23 cellular contexts compared by ENCODE assay signal in genomic region chr10:124166431-124167125, GRCh38.
"Had no signal": no experiment of that assay in that cellular context is flagged by ENCODE, and none has a peak within 500 bp of the region (broad histone marks: within the 10 kb centered on the region; RNA-seq: fewer than 3 reads in every experiment).

No MANE protein-coding gene starts in this region.

- H2AFZ ChIP-seq: neural progenitor cell had no signal

- H3K9ac ChIP-seq: neural progenitor cell had no signal

- H3K4me2 ChIP-seq: neural progenitor cell had no signal

- H3K4me1 ChIP-seq: lower lobe of right lung, neural progenitor cell, right lobe of liver, upper lobe of left lung had no signal

- H3K9me3 Mint-ChIP-seq: activated CD4-positive, alpha-beta memory T cell treated with anti-CD3 and anti-CD28 coated beads for 36 hours; activated T-cell treated with anti-CD3 and anti-CD28 coated beads, Interleukin-2, amount 50 U/mL, for 4 hours; activated T-helper 2 cell treated with anti-CD3 and anti-CD28 coated beads, Interferon-gamma antibody, Interleukin-2, Interleukin-4, amounts not matched to agents 10 μg/mL and 5 μg/mL and 100 μg/mL, durations not matched to agents 14 hours and 24 hours and 36 hours; central memory CD8-positive, alpha-beta T cell; natural killer cell; stimulated activated effector memory CD8-positive, alpha-beta T cell treated with anti-CD3 and anti-CD28 coated beads, Interleukin-12 subunit alpha, Interleukin-12 subunit beta, amount 100 ng/mL, for 72 hours; stimulated activated naive CD8-positive, alpha-beta T cell treated with anti-CD3 and anti-CD28 coated beads, Interleukin-15, Interleukin-2, amounts not matched to agents 100 ng/mL and 50 ng/mL, for 24 hours had no signal

- ATAC-seq: activated naive CD4-positive, alpha-beta T cell treated with anti-CD3 and anti-CD28 coated beads, Interleukin-2, amount 50 U/mL, for 72 hours; activated T-cell treated with anti-CD3 and anti-CD28 coated beads, Interleukin-2, amount 50 U/mL, for 4 hours; lower lobe of right lung; natural killer cell; right lobe of liver; stimulated activated effector memory CD8-positive, alpha-beta T cell treated with anti-CD3 and anti-CD28 coated beads, Interleukin-12 subunit alpha, Interleukin-12 subunit beta, amount 100 ng/mL, for 72 hours had no signal

- H3K4me1 Mint-ChIP-seq: central memory CD8-positive, alpha-beta T cell had no signal

- H3K4me3 ChIP-seq: lower lobe of right lung, neural progenitor cell, right lobe of liver, skin epidermis, thoracic aorta, upper lobe of left lung had no signal

- H3K9me3 ChIP-seq: lower lobe of right lung, right lobe of liver, thoracic aorta, upper lobe of left lung had no signal

- FAIRE-seq: bronchial epithelial cell, endometrium, frontal cortex had no signal

- DNase-seq: activated CD4-positive, alpha-beta memory T cell treated with anti-CD3 and anti-CD28 coated beads for 36 hours; activated CD4-positive, alpha-beta T cell treated with anti-CD3 and anti-CD28 coated beads for 48 hours; activated CD4-positive, CD25-positive, alpha-beta regulatory T cell; activated T-cell treated with anti-CD3 and anti-CD28 coated beads, Interleukin-2, amount 50 U/mL, for 4 hours; dermis blood vessel endothelial cell; effector CD4-positive, alpha-beta T cell; lower lobe of right lung; mesenchymal stem cell; natural killer cell; stimulated activated CD4-positive, alpha-beta T cell treated with anti-CD3 and anti-CD28 coated beads, Interleukin-4, amount 100 ng/mL, for 24 hours; upper lobe of left lung had no signal

- H3K36me3 Mint-ChIP-seq: activated CD4-positive, alpha-beta memory T cell treated with anti-CD3 and anti-CD28 coated beads for 36 hours; activated naive CD4-positive, alpha-beta T cell treated with anti-CD3 and anti-CD28 coated beads, Interleukin-2, amount 50 U/mL, for 72 hours; natural killer cell; neural progenitor cell; stimulated activated effector memory CD8-positive, alpha-beta T cell treated with anti-CD3 and anti-CD28 coated beads, Interleukin-12 subunit alpha, Interleukin-12 subunit beta, amount 100 ng/mL, for 72 hours had no signal

- H3K36me3 ChIP-seq: lower lobe of right lung, neural progenitor cell, right lobe of liver, thoracic aorta, upper lobe of left lung had no signal

- H3K27ac ChIP-seq: lower lobe of right lung, neural progenitor cell, right lobe of liver, skin epidermis, thoracic aorta, upper lobe of left lung had no signal

- H3K27ac Mint-ChIP-seq: activated CD4-positive, alpha-beta memory T cell treated with anti-CD3 and anti-CD28 coated beads for 36 hours; activated naive CD4-positive, alpha-beta T cell treated with anti-CD3 and anti-CD28 coated beads, Interleukin-2, amount 50 U/mL, for 72 hours; activated T-helper 2 cell treated with anti-CD3 and anti-CD28 coated beads, Interferon-gamma antibody, Interleukin-2, Interleukin-4, amounts not matched to agents 10 μg/mL and 5 μg/mL and 100 μg/mL, durations not matched to agents 14 hours and 24 hours and 36 hours; natural killer cell; neural progenitor cell; stimulated activated effector memory CD8-positive, alpha-beta T cell treated with anti-CD3 and anti-CD28 coated beads, Interleukin-12 subunit alpha, Interleukin-12 subunit beta, amount 100 ng/mL, for 72 hours; stimulated activated naive CD8-positive, alpha-beta T cell treated with anti-CD3 and anti-CD28 coated beads, Interleukin-15, Interleukin-2, amounts not matched to agents 100 ng/mL and 50 ng/mL, for 24 hours had no signal

- H3K27me3 ChIP-seq: neural progenitor cell, right lobe of liver, upper lobe of left lung had no signal

- H3K4me3 Mint-ChIP-seq: activated CD4-positive, alpha-beta memory T cell treated with anti-CD3 and anti-CD28 coated beads for 36 hours; activated T-cell treated with anti-CD3 and anti-CD28 coated beads, Interleukin-2, amount 50 U/mL, for 4 hours; central memory CD8-positive, alpha-beta T cell; natural killer cell; neural progenitor cell; stimulated activated effector memory CD8-positive, alpha-beta T cell treated with anti-CD3 and anti-CD28 coated beads, Interleukin-12 subunit alpha, Interleukin-12 subunit beta, amount 100 ng/mL, for 72 hours; stimulated activated naive CD8-positive, alpha-beta T cell treated with anti-CD3 and anti-CD28 coated beads, Interleukin-15, Interleukin-2, amounts not matched to agents 100 ng/mL and 50 ng/mL, for 24 hours had no signal
